ENCODE assay signal across 8 cellular contexts in genomic region chr1:14945132-14946010, GRCh38.
DNase-seq lines count a peak whose midpoint lies in the region; ATAC-seq, FAIRE-seq and TF ChIP-seq lines count a peak whose summit lies in the region.

No MANE protein-coding gene starts in this region.

- no peak overlapping the region for H3K27ac Mint-ChIP-seq in naive thymus-derived CD8-positive, alpha-beta T cell

- peaks cover under 1 to 11% of the 10 kb centered on the region in 2 experiments; a peak in 4 of 5 replicates for H3K4me1 ChIP-seq in K562 (replicated peaks in 1 of 2; ENCODE audit: control insufficient read depth in 2 of 2, insufficient read depth in 2 of 2, low read length in 2 of 2)
- H3K4me1 ChIP-seq in gastrocnemius medialis = peaks cover 3 to 5% of the 10 kb centered on the region in 2 donors

- BruUV-seq in K562 (replicated peaks; lab: Mats Ljungman, UMichigan) = no TSS peak

- H3K9me3 Mint-ChIP-seq in naive thymus-derived CD8-positive, alpha-beta T cell = no peaks in the 10 kb centered on the region

- no peak for TF ChIP-seq EP300 in K562 (IDR thresholded peaks at IDR 0.05; ENCODE audit: low read length)

- H3K36me3 ChIP-seq in K562 (ENCODE audit: control insufficient read depth, insufficient read depth, low read length) (peaks cover 6% of the 10 kb centered on the region; the same call in 1 of the 3 replicates), gastrocnemius medialis (no peaks in the 10 kb centered on the region)

- H3K27ac ChIP-seq in K562 (ENCODE audit: extremely low read depth, low read depth, low read length) (no peak overlapping the region), gastrocnemius medialis (peak overlapping the region; percentile 14 to 52 (median 38))

- intact Hi-C loops in K562 (cut with micrococcal nuclease) = no loop called here
- intact Hi-C loops in gastrocnemius medialis (cut with DNase I; ENCODE audit: low total_unique reads) = no loop called here

- peaks cover 0 to 6% (median 2%) of the 10 kb centered on the region in 5 donors for H3K27me3 Mint-ChIP-seq in naive thymus-derived CD8-positive, alpha-beta T cell

- POLR2A ChIA-PET in K562 (lab: Yijun Ruan, JAX) = interaction anchor here (0.6 kb wide), 1 partner anchor 159 kb away, joined by 3 read pairs; no protein-coding TSS in a partner anchor
- POLR2A ChIA-PET in naive thymus-derived CD8-positive, alpha-beta T cell (lab: Charles Lee) = no interaction called here

- CTCF ChIA-PET in K562 (lab: Yijun Ruan, JAX; ENCODE audit: low intra/inter-chr PET ratio) = no interaction called here

- TF ChIP-seq POLR2A in K562 (conservative IDR thresholded peaks at IDR 0.05) (no peak), gastrocnemius medialis (IDR thresholded peaks at IDR 0.05) (no peak)

- no peak for FAIRE-seq in K562 (lab: Jason Lieb, UNC)

- no peak overlapping the region for H3K4me3 ChIP-seq in K562
- peak overlapping the region; percentile 15 to 32 (median 20) for H3K4me3 ChIP-seq in gastrocnemius medialis

- ATAC-seq in K562 (no peak), gastrocnemius medialis (no peak)
- no peak for ATAC-seq in naive thymus-derived CD8-positive, alpha-beta T cell

- H3K4me3 Mint-ChIP-seq in naive thymus-derived CD8-positive, alpha-beta T cell = no peak overlapping the region

- H3K36me3 Mint-ChIP-seq in naive thymus-derived CD8-positive, alpha-beta T cell = no peaks in the 10 kb centered on the region

- 85% methylated on average over 22 of the region's 26 CpGs for WGBS in K562 (ENCODE audit: insufficient coverage, low coverage, missing lambda C conversion rate)

- in situ Hi-C loops in K562 (cut with MboI) (no loop called here), gastrocnemius medialis (cut with MboI; ENCODE audit: low sequenced_read_pairs in 4 of 4) (no loop called here)

- TF ChIP-seq CTCF in K562 (IDR thresholded peaks at IDR 0.05 in 2 of 3, conservative IDR thresholded peaks at IDR 0.05 in 1 of 3; ENCODE audit: insufficient read depth in 2 of 3, low read depth in 1 of 3, low read length in 3 of 3) (no peak), gastrocnemius medialis (IDR thresholded peaks at IDR 0.05 in 4 of 5, conservative IDR thresholded peaks at IDR 0.05 in 1 of 5) (no peak)

- H3K4me1 Mint-ChIP-seq in naive thymus-derived CD8-positive, alpha-beta T cell = no peaks in the 10 kb centered on the region

- peaks cover 9% of the 10 kb centered on the region; the same call in 1 of the 3 replicates for H3K79me2 ChIP-seq in K562 (ENCODE audit: control insufficient read depth, insufficient read depth, low read length)

- H3K9me3 ChIP-seq in K562 (replicated peaks; ENCODE audit: control insufficient read depth, insufficient read depth, low read depth, low read length) (no peaks in the 10 kb centered on the region), gastrocnemius medialis (no peaks in the 10 kb centered on the region)

- H3K4me2 ChIP-seq in K562 (ENCODE audit: insufficient read depth, low read length) = no peak overlapping the region

- H3K9ac ChIP-seq in K562 (ENCODE audit: insufficient read depth in 1 of 2, low read depth in 2 of 2, low read length in 2 of 2) = no peak overlapping the region; a peak in 1 of 4 replicates

- H4K20me1 ChIP-seq in K562 (replicated peaks; ENCODE audit: control insufficient read depth, insufficient read depth, low read length) = no peaks in the 10 kb centered on the region; the same call in 1 of the 2 replicates

- no peaks in the 10 kb centered on the region for H3K9me1 ChIP-seq in K562 (ENCODE audit: control insufficient read depth, insufficient read depth, low read length)

- no peak overlapping the region for H2AFZ ChIP-seq in K562 (ENCODE audit: low read depth, low read length)

- H3K27me3 ChIP-seq in K562 (ENCODE audit: control insufficient read depth in 2 of 2, insufficient read depth in 2 of 2, low read length in 2 of 2) (no peaks in the 10 kb centered on the region; a peak in 1 of 5 replicates), gastrocnemius medialis (no peaks in the 10 kb centered on the region)

- DNase-seq in GM04504 (ENCODE audit: low read depth) = peak; percentile 88
- no peak for DNase-seq in K562 (ENCODE audit: extremely low read depth in 1 of 4, low spot score in 3 of 4)
- peak in 35 of 51 donors; percentile 19 to 83 (median 45) for DNase-seq in hypothalamus (lab: John Stamatoyannopoulos, UW)
- DNase-seq in gastrocnemius medialis = no peak
- DNase-seq in RPMI8226 = no peak
- no peak for DNase-seq in COLO668 (lab: John Stamatoyannopoulos, UW; ENCODE audit: unreplicated experiment)
- no peak for DNase-seq in activated CD4-positive, alpha-beta T cell treated with anti-CD3 and anti-CD28 coated beads for 48 hours
- DNase-seq in naive thymus-derived CD8-positive, alpha-beta T cell = no peak

- TF ChIP-seq RAD21 in K562 (CRISPR knock-in tag; conservative IDR thresholded peaks at IDR 0.05 in 1 of 2, IDR thresholded peaks at IDR 0.05 in 1 of 2) = no peak

TF ChIP-seq in K562, 482 proteins besides CTCF, POLR2A, EP300 and RAD21:
- TF ChIP-seq ZNF830 (CRISPR knock-in tag; IDR thresholded peaks at IDR 0.05) (no peak), HMGN3 (IDR thresholded peaks at IDR 0.05; ENCODE audit: borderline replicate concordance, extremely low read depth, insufficient read length, low read depth, low read length) (peak; percentile 2)

Comparison
In these comparisons a context has a peak if more than half of its experiments do, and no peak if none do; other contexts are left out.
1. DNase-seq: peak in GM04504 (single experiment) and hypothalamus (35 of 51); none in K562 (0 of 4), gastrocnemius medialis (0 of 2), RPMI8226 (single experiment), COLO668 (single experiment), activated CD4-positive, alpha-beta T cell treated with anti-CD3 and anti-CD28 coated beads for 48 hours (single experiment) and naive thymus-derived CD8-positive, alpha-beta T cell (0 of 10).